8 cellular contexts compared by ENCODE assay signal in genomic region chr3:153284282-153284938, GRCh38.
DNase-seq lines count a peak whose midpoint lies in the region; ATAC-seq and TF ChIP-seq lines count a peak whose summit lies in the region.

No MANE protein-coding gene starts in this region.

- DNase-seq in DMS153 (lab: John Stamatoyannopoulos, UW) = peak; percentile 30
- DNase-seq in DMS153 treated with DMSO at 0.1 percent for 48 hours (lab: John Stamatoyannopoulos, UW; ENCODE audit: unreplicated experiment) = no peak
- DNase-seq in HS-27A (ENCODE audit: low read depth) = peak; percentile 50
- DNase-seq in UCSD-AML1 (lab: John Stamatoyannopoulos, UW; ENCODE audit: unreplicated experiment) = peak; percentile 30
- peak; percentile 58 for DNase-seq in omental fat pad (ENCODE audit: low spot score)
- no peak for DNase-seq in NCI-H1105 treated with DMSO at 0.1 percent for 48 hours (lab: John Stamatoyannopoulos, UW)
- no peak for DNase-seq in HUDEP-2 (lab: John Stamatoyannopoulos, UW; ENCODE audit: unreplicated experiment in 76 of 76)

- no peak for TF ChIP-seq CTCF in omental fat pad (IDR thresholded peaks at IDR 0.05)

- peak; percentile 78 for ATAC-seq in esophagus mucosa
- peak; percentile 91 for ATAC-seq in omental fat pad (ENCODE audit: low FRiP score)

Comparison
In these comparisons a context has a peak if more than half of its experiments do, and no peak if none do; other contexts are left out.
1. DNase-seq: peak in DMS153 (single experiment), HS-27A (single experiment), UCSD-AML1 (single experiment) and omental fat pad (single experiment); none in DMS153 treated with DMSO at 0.1 percent for 48 hours (single experiment), NCI-H1105 treated with DMSO at 0.1 percent for 48 hours (single experiment) and HUDEP-2 (0 of 76).